7 cellular contexts compared by ENCODE assay signal in the genomic region with DNA sequence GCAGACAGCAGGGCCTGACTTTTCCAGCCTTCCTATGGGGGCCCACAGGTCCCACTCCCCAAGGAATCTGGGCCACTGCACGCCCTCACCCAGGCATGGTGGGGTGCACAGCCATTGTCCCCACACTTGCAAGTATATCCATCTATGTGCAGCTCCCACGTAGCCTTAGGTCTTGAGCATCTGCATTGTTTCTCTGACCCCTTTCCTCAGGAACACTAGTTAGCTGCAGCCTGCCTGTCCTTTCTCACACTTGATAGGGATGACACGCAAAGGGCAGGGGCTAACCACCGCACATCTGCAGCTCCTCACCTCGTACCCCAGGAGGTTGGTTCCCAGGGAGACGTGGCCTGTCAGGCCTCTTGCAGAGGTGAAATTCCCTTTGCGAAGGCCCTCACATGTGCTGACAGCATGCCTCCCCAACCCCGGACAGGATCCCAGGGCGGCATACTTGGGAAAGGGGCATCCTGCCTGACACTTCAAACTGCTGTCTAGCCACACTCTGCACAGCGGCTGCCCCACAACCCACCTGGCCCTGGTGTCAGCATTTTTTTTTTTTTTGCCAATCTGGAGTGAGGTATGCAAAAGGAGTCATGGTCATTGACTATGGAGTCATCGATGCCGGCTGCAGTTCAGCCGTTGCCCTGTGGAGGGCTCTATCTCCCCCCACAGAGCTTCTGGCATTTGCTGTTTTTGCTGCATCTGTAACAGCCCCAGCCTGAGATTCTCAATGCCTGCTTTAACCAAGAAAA. TPM values are rescaled to one million over a fixed set of nuclear protein-coding genes. Genes with fewer than 3 reads are reported as not detected.
DNase-seq lines count a peak whose midpoint lies in the region; ATAC-seq and TF ChIP-seq lines count a peak whose summit lies in the region.

No MANE protein-coding gene starts in this region.

- no peak for ATAC-seq in GM21786 (IDR thresholded peaks at IDR 0.05; ENCODE audit: unreplicated experiment)

- H3K27me3 ChIP-seq in adipocyte (replicated peaks; ENCODE audit: control insufficient read depth, insufficient read depth, low read length) (no peaks in the 10 kb centered on the region), left ventricle myocardium inferior (ENCODE audit: low read depth) (no peaks in the 10 kb centered on the region)

- no peak overlapping the region for H3K9ac ChIP-seq in adipocyte (ENCODE audit: low read length)

- H3K36me3 ChIP-seq in adipocyte (ENCODE audit: control insufficient read depth, insufficient read depth, low read length, severe bottlenecking) = peaks cover 21% of the 10 kb centered on the region
- peaks cover 17% of the 10 kb centered on the region for H3K36me3 ChIP-seq in left ventricle myocardium inferior

- TF ChIP-seq CTCF in HFF-Myc (IDR thresholded peaks at IDR 0.05; ENCODE audit: low read depth, low read length, missing control alignments) = peak; percentile 87
- peak; percentile 75 for TF ChIP-seq CTCF in left ventricle myocardium inferior (IDR thresholded peaks at IDR 0.05; ENCODE audit: borderline replicate concordance)

- intact Hi-C loops in left ventricle myocardium inferior (cut with micrococcal nuclease) = no loop called here

- DNase-seq in EL (peak; percentile 57), HFF-Myc (ENCODE audit: extremely low read depth, low read depth) (peak; percentile 51), OCI-M1 (lab: John Stamatoyannopoulos, UW) (peak; percentile 72), adipocyte (ENCODE audit: low read depth) (peak; percentile 75), left ventricle myocardium inferior (no peak), renal cortical epithelial cell (ENCODE audit: low read depth) (peak; percentile 41)

- peak overlapping the region; percentile 85 for H3K27ac ChIP-seq in left ventricle myocardium inferior (replicated peaks)

- H3K4me1 ChIP-seq in adipocyte (ENCODE audit: control insufficient read depth, insufficient read depth, low read length) (peaks cover 19% of the 10 kb centered on the region), left ventricle myocardium inferior (peaks cover 50% of the 10 kb centered on the region)

- H3K9me3 ChIP-seq in adipocyte (ENCODE audit: control insufficient read depth, low read length) = no peaks in the 10 kb centered on the region
- no peaks in the 10 kb centered on the region for H3K9me3 ChIP-seq in left ventricle myocardium inferior (replicated peaks)

- H3K4me3 ChIP-seq in HFF-Myc (replicated peaks; ENCODE audit: low read depth, low read length) = no peak overlapping the region
- H3K4me3 ChIP-seq in adipocyte (ENCODE audit: low read length) = no peak overlapping the region
- H3K4me3 ChIP-seq in left ventricle myocardium inferior = peak overlapping the region; percentile 73

RNA-seq across cellular contexts. Expression of a gene that starts 5.0 kb away (rescaled TPM):
- 7.0 TPM for total RNA-seq in left ventricle myocardium inferior
- total RNA-seq in renal cortical epithelial cell = 22.2 and 36.3 TPM in 2 replicates

RNA-seq across cellular contexts. Expression of a gene that starts 5.2 kb away (rescaled TPM):
- 45.9 TPM for total RNA-seq in left ventricle myocardium inferior
- total RNA-seq in renal cortical epithelial cell = 44.1 and 65.5 TPM in 2 replicates
